1 cellular context compared by ENCODE assay signal in genomic region chr3:158097571-158098553, GRCh38.
TF ChIP-seq lines count a peak whose summit lies in the region.

No MANE protein-coding gene starts in this region.

TF ChIP-seq in HepG2, 621 proteins besides CTCF, POLR2A, EP300 and RAD21 (continued from another document and continues in another):
- no peak; the same call in 1 of the 2 replicates for TF ChIP-seq NFYB (CRISPR knock-in tag; IDR thresholded peaks at IDR 0.05)
- peak; percentile 60; the same call in 1 of the 2 replicates for TF ChIP-seq MNT (IDR thresholded peaks at IDR 0.05)
- TF ChIP-seq MXD4 (CRISPR knock-in tag; IDR thresholded peaks at IDR 0.05) = peak; percentile 94
- peak; percentile 84; the same call in 1 of the 2 replicates for TF ChIP-seq ARID2 (CRISPR knock-in tag; IDR thresholded peaks at IDR 0.05; ENCODE audit: borderline replicate concordance)
- 0 out of 2 replicates have a peak, but pooled peaks have one; percentile 53 for TF ChIP-seq PBX3 (CRISPR knock-in tag; IDR thresholded peaks at IDR 0.05; ENCODE audit: borderline replicate concordance)
- no peak for TF ChIP-seq FIP1L1 (IDR thresholded peaks at IDR 0.05; ENCODE audit: borderline replicate concordance, insufficient read depth, low read depth, low read length)
- peak; percentile 82 for TF ChIP-seq IKZF5 (CRISPR knock-in tag; IDR thresholded peaks at IDR 0.05)
- 0 out of 2 replicates have a peak, but pooled peaks have one; percentile 64 for TF ChIP-seq CBX2 (IDR thresholded peaks at IDR 0.05; ENCODE audit: low read depth, low read length)
- peak; percentile 100 for TF ChIP-seq CBX2 (CRISPR knock-in tag; IDR thresholded peaks at IDR 0.05; ENCODE audit: low read depth)
- TF ChIP-seq CCAR2 (optimal IDR thresholded peaks at IDR 0.05; ENCODE audit: low read depth, low read length) = no peak
- TF ChIP-seq ZC3H4 (CRISPR knock-in tag; IDR thresholded peaks at IDR 0.05; ENCODE audit: borderline replicate concordance) = no peak; the same call in 1 of the 2 replicates
- TF ChIP-seq ZNF770 (CRISPR knock-in tag; IDR thresholded peaks at IDR 0.05) = no peak
- peak; percentile 64; the same call in 1 of the 2 replicates for TF ChIP-seq MEIS2 (CRISPR knock-in tag; IDR thresholded peaks at IDR 0.05)
- peak; percentile 84 for TF ChIP-seq ZNF891 (CRISPR knock-in tag; IDR thresholded peaks at IDR 0.05)
- TF ChIP-seq NR0B2 (CRISPR knock-in tag; IDR thresholded peaks at IDR 0.05) = peak; percentile 81
- TF ChIP-seq ZFAT (CRISPR knock-in tag; conservative IDR thresholded peaks at IDR 0.05) = 0 out of 2 replicates have a peak, but pooled peaks have one; percentile 80
- no peak for TF ChIP-seq ZNF33A (CRISPR knock-in tag; IDR thresholded peaks at IDR 0.05; ENCODE audit: borderline replicate concordance)
- TF ChIP-seq NONO (IDR thresholded peaks at IDR 0.05) = no peak
- TF ChIP-seq NONO (CRISPR knock-in tag; conservative IDR thresholded peaks at IDR 0.05) = peak; percentile 83; the same call in 1 of the 2 replicates
- TF ChIP-seq SMC3 (IDR thresholded peaks at IDR 0.05; ENCODE audit: low read length) = no peak
- TF ChIP-seq SNRNP70 (IDR thresholded peaks at IDR 0.05; ENCODE audit: low read depth, low read length) = no peak
- TF ChIP-seq ZNF850 (CRISPR knock-in tag; conservative IDR thresholded peaks at IDR 0.05) = no peak
- peak; percentile 99 for TF ChIP-seq ZNF607 (CRISPR knock-in tag; IDR thresholded peaks at IDR 0.05; ENCODE audit: borderline replicate concordance)
- peak; percentile 14; the same call in 1 of the 2 replicates for TF ChIP-seq ELK4 (CRISPR knock-in tag; IDR thresholded peaks at IDR 0.05; ENCODE audit: borderline replicate concordance)
- peak; percentile 66; the same call in 1 of the 2 replicates for TF ChIP-seq ZNF512 (CRISPR knock-in tag; IDR thresholded peaks at IDR 0.05)
- peak; percentile 67; the same call in 1 of the 2 replicates for TF ChIP-seq SIN3A (IDR thresholded peaks at IDR 0.05; ENCODE audit: borderline replicate concordance, low read depth, low read length)
- no peak for TF ChIP-seq ZC3H13 (CRISPR knock-in tag; IDR thresholded peaks at IDR 0.05)
- TF ChIP-seq PHF5A (CRISPR knock-in tag; IDR thresholded peaks at IDR 0.05; ENCODE audit: low read depth, unreplicated experiment) = no peak
- no peak for TF ChIP-seq ZNF570 (CRISPR knock-in tag; IDR thresholded peaks at IDR 0.05; ENCODE audit: borderline replicate concordance)
- TF ChIP-seq TGIF2 (CRISPR knock-in tag; IDR thresholded peaks at IDR 0.05) = peak; percentile 12; the same call in 1 of the 2 replicates
- TF ChIP-seq HOXA9 (CRISPR knock-in tag; IDR thresholded peaks at IDR 0.05; ENCODE audit: borderline replicate concordance) = no peak
- TF ChIP-seq NR2F6 (IDR thresholded peaks at IDR 0.05) = no peak
- TF ChIP-seq NR2F6 (CRISPR knock-in tag; IDR thresholded peaks at IDR 0.05) = 0 out of 2 replicates have a peak, but pooled peaks have one; percentile 39
- no peak for TF ChIP-seq U2AF1 (optimal IDR thresholded peaks at IDR 0.05; ENCODE audit: low read depth, low read length)
- peak; percentile 89 for TF ChIP-seq ZBTB38 (CRISPR knock-in tag; IDR thresholded peaks at IDR 0.05)
- TF ChIP-seq ZNF782 (CRISPR knock-in tag; IDR thresholded peaks at IDR 0.05; ENCODE audit: borderline replicate concordance) = peak; percentile 97
- TF ChIP-seq ZNF563 (CRISPR knock-in tag; IDR thresholded peaks at IDR 0.05) = peak; percentile 97; the same call in 1 of the 2 replicates
- TF ChIP-seq FOSL2 (CRISPR knock-in tag; IDR thresholded peaks at IDR 0.05) = peak; percentile 49
- peak; percentile 81 for TF ChIP-seq TBX2 (CRISPR knock-in tag; IDR thresholded peaks at IDR 0.05; ENCODE audit: borderline replicate concordance)
- TF ChIP-seq ZBTB37 (CRISPR knock-in tag; IDR thresholded peaks at IDR 0.05) = no peak
- TF ChIP-seq REXO4 (CRISPR knock-in tag; IDR thresholded peaks at IDR 0.05; ENCODE audit: borderline replicate concordance) = 0 out of 2 replicates have a peak, but pooled peaks have one; percentile 72
- TF ChIP-seq ZNF557 (CRISPR knock-in tag; IDR thresholded peaks at IDR 0.05) = peak; percentile 71; the same call in 1 of the 2 replicates
- TF ChIP-seq KLF16 (CRISPR knock-in tag; IDR thresholded peaks at IDR 0.05) = peak; percentile 81 to 85; a peak in 2 of 4 replicates
- peak; percentile 72; the same call in 1 of the 2 replicates for TF ChIP-seq ZNF792 (CRISPR knock-in tag; IDR thresholded peaks at IDR 0.05)
- no peak for TF ChIP-seq NCOR1 (IDR thresholded peaks at IDR 0.05; ENCODE audit: borderline replicate concordance, low read length)
- peak; percentile 98 for TF ChIP-seq ZFP37 (CRISPR knock-in tag; IDR thresholded peaks at IDR 0.05; ENCODE audit: borderline replicate concordance)
- TF ChIP-seq CREM (IDR thresholded peaks at IDR 0.05) = no peak
- TF ChIP-seq CREM (CRISPR knock-in tag; IDR thresholded peaks at IDR 0.05) = no peak
- no peak for TF ChIP-seq CEBPZ (IDR thresholded peaks at IDR 0.05; ENCODE audit: low read length)
- peak; percentile 97 for TF ChIP-seq TOPORS (CRISPR knock-in tag; IDR thresholded peaks at IDR 0.05)
- 0 out of 2 replicates have a peak, but pooled peaks have one; percentile 54 for TF ChIP-seq ZNF878 (CRISPR knock-in tag; IDR thresholded peaks at IDR 0.05)
- peak; percentile 97; the same call in 1 of the 2 replicates for TF ChIP-seq ZNF749 (CRISPR knock-in tag; IDR thresholded peaks at IDR 0.05; ENCODE audit: borderline replicate concordance)
- peak; percentile 90 for TF ChIP-seq DMAP1 (CRISPR knock-in tag; IDR thresholded peaks at IDR 0.05)
- peak; percentile 70 for TF ChIP-seq ARNTL (CRISPR knock-in tag; IDR thresholded peaks at IDR 0.05)
- TF ChIP-seq PHF21A (CRISPR knock-in tag; IDR thresholded peaks at IDR 0.05) = no peak; the same call in 1 of the 2 replicates
- TF ChIP-seq THRA (CRISPR knock-in tag; IDR thresholded peaks at IDR 0.05; ENCODE audit: borderline replicate concordance) = peak; percentile 75
